Comparison of ENCODE assay signal across 8 cellular contexts in the genomic region with DNA sequence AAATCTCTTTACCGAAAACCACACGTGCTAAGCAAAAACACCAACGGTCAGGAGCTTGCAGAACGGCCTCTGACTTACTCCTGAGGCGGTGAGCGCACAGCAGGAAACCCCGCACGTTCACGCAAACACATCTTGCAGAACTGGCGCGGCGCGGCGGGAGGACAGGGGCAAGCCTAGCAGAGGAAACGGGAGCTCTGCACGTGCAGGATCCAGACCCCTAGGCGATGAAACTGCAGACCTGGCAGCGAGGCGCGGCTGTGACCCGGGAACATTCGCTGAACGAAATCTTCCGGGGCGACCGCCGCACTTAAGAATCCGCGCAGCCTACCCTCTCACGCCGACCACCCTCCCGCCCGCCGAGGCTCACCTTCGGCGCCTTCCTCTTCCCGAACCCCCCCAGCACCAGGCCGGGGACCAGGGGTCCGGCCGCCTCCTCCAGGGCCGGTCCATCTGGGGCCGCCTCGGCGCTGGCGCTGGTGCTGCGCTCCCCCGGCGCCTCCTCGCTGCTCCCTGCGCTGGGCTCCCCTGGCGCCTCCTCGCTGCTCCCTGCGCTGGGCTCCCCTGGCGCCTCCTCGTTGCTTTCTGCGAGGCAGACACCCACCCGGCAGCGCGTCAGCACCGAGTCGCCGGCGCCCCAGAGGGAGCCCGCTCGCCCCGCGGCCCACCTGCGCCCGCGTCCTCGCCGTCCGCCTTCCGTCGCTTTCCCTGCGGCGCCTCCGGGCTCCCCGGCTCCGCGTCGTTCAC. TPM values are rescaled to one million over a fixed set of nuclear protein-coding genes. Genes with fewer than 3 reads are reported as not detected.
DNase-seq lines count a peak whose midpoint lies in the region; ATAC-seq and TF ChIP-seq lines count a peak whose summit lies in the region.

No MANE protein-coding gene starts in this region.

- intact Hi-C loops in CD4-positive, alpha-beta memory T cell (cut with micrococcal nuclease): loop anchor here (1.0 to 10.0 kb wide), 3 partner anchors 46 to 219 kb away; a partner anchor contains a TSS

- peaks cover 27% of the 10 kb centered on the region for H3K4me1 ChIP-seq in CD4-positive, alpha-beta memory T cell (ENCODE audit: insufficient read depth, low read length)
- peaks cover 7% of the 10 kb centered on the region; the same call in 1 of the 2 replicates for H3K4me1 ChIP-seq in iPS-20b (ENCODE audit: insufficient read depth, low read length)

- ATAC-seq in HG03558 (IDR thresholded peaks at IDR 0.05; ENCODE audit: extremely low read depth, unreplicated experiment): peak; percentile 9
- ATAC-seq in stimulated activated naive B cell treated with anti-CD40 and anti-IgM and Interleukin-4, amounts not matched to agents 10 μg/mL and 1 μg/mL and 100 μg/mL, for 72 hours (replicated peaks): peak; percentile 55 to 62

- no peaks in the 10 kb centered on the region for H3K9me3 ChIP-seq in CD4-positive, alpha-beta memory T cell (ENCODE audit: control insufficient read depth in 1 of 2, low read length in 2 of 2)
- no peaks in the 10 kb centered on the region for H3K9me3 ChIP-seq in iPS-20b (ENCODE audit: insufficient read depth, low read depth, low read length)

- H3K27me3 ChIP-seq in CD4-positive, alpha-beta memory T cell (ENCODE audit: insufficient read depth, low read length): no peaks in the 10 kb centered on the region
- H3K27me3 ChIP-seq in iPS-20b (ENCODE audit: insufficient read depth, low read length): no peaks in the 10 kb centered on the region

- DNase-seq in CD4-positive, alpha-beta memory T cell: no peak
- DNase-seq in GM20000 (ENCODE audit: low spot score) (peak; percentile 55), cortex of kidney (lab: John Stamatoyannopoulos, UW) (no peak), Ammon's horn (ENCODE audit: low spot score) (no peak)
- peak; percentile 62 for DNase-seq in activated naive CD4-positive, alpha-beta T cell treated with anti-CD3 and anti-CD28 coated beads, Interleukin-2, amount 10 ng/mL, durations not matched to agents 7 days and 5 days
- DNase-seq in stimulated activated naive B cell treated with anti-CD40 and anti-IgM and Interleukin-4, amounts not matched to agents 10 μg/mL and 1 μg/mL and 100 μg/mL, for 72 hours: no peak

- peaks cover 15 to 42% (median 27%) of the 10 kb centered on the region in 4 donors for H3K4me1 Mint-ChIP-seq in CD4-positive, alpha-beta memory T cell
- peaks cover 31% of the 10 kb centered on the region for H3K4me1 Mint-ChIP-seq in activated naive CD4-positive, alpha-beta T cell treated with anti-CD3 and anti-CD28 coated beads, Interleukin-2, amount 10 ng/mL, durations not matched to agents 7 days and 5 days
- peaks cover 28 to 42% of the 10 kb centered on the region in 2 donors for H3K4me1 Mint-ChIP-seq in stimulated activated naive B cell treated with anti-CD40 and anti-IgM and Interleukin-4, amounts not matched to agents 10 μg/mL and 1 μg/mL and 100 μg/mL, for 72 hours

- no peak for TF ChIP-seq CTCF in GM20000 (IDR thresholded peaks at IDR 0.05; ENCODE audit: extremely low read depth, missing control alignments)

- CTCF ChIA-PET in CD4-positive, alpha-beta memory T cell (lab: Charles Lee; ENCODE audit: partially characterized antibody): interaction anchor here (1.0 to 2.4 kb wide), 2 partner anchors 10 kb away, joined by 3 to 8 read pairs; no protein-coding TSS in a partner anchor
- CTCF ChIA-PET in activated naive CD4-positive, alpha-beta T cell treated with anti-CD3 and anti-CD28 coated beads, Interleukin-2, amount 10 ng/mL, durations not matched to agents 7 days and 5 days (lab: Charles Lee): no interaction called here

- H3K9ac ChIP-seq in iPS-20b (ENCODE audit: low read depth, low read length): peak overlapping the region; percentile 63; the same call in 1 of the 2 replicates

- peak overlapping the region; percentile 82 for H3K27ac ChIP-seq in CD4-positive, alpha-beta memory T cell (ENCODE audit: low read depth, low read length)
- H3K27ac ChIP-seq in iPS-20b (ENCODE audit: low read length): no peak overlapping the region

- POLR2A ChIA-PET in CD4-positive, alpha-beta memory T cell (lab: Charles Lee; ENCODE audit: partially characterized antibody): interaction anchor here (0.6 to 1.0 kb wide), 3 partner anchors 46 to 75 kb away, joined by 3 to 4 read pairs (median 4); no protein-coding TSS in a partner anchor

- peak overlapping the region; percentile 19 to 67 for H3K4me3 ChIP-seq in CD4-positive, alpha-beta memory T cell (ENCODE audit: low read length in 2 of 2)
- peak overlapping the region; percentile 86 for H3K4me3 ChIP-seq in iPS-20b (ENCODE audit: low read length)

- H3K36me3 ChIP-seq in CD4-positive, alpha-beta memory T cell (ENCODE audit: insufficient read depth, low read length): peaks cover 36% of the 10 kb centered on the region
- peaks cover 55% of the 10 kb centered on the region for H3K36me3 ChIP-seq in iPS-20b (ENCODE audit: insufficient read depth, low read depth, low read length)

- H3K4me3 Mint-ChIP-seq in CD4-positive, alpha-beta memory T cell: peak overlapping the region; percentile 76 to 87 (median 85)
- peak overlapping the region; percentile 81 for H3K4me3 Mint-ChIP-seq in activated naive CD4-positive, alpha-beta T cell treated with anti-CD3 and anti-CD28 coated beads, Interleukin-2, amount 10 ng/mL, durations not matched to agents 7 days and 5 days
- H3K4me3 Mint-ChIP-seq in stimulated activated naive B cell treated with anti-CD40 and anti-IgM and Interleukin-4, amounts not matched to agents 10 μg/mL and 1 μg/mL and 100 μg/mL, for 72 hours: peak overlapping the region; percentile 89 to 96

- H3K27ac Mint-ChIP-seq in CD4-positive, alpha-beta memory T cell: peak overlapping the region; percentile 77 to 99 (median 92)
- H3K27ac Mint-ChIP-seq in activated naive CD4-positive, alpha-beta T cell treated with anti-CD3 and anti-CD28 coated beads, Interleukin-2, amount 10 ng/mL, durations not matched to agents 7 days and 5 days: peak overlapping the region; percentile 88
- peak overlapping the region; percentile 70 for H3K27ac Mint-ChIP-seq in stimulated activated naive B cell treated with anti-CD40 and anti-IgM and Interleukin-4, amounts not matched to agents 10 μg/mL and 1 μg/mL and 100 μg/mL, for 72 hours

- peaks cover 0 to 4% (median 0%) of the 10 kb centered on the region in 8 donors for H3K9me3 Mint-ChIP-seq in CD4-positive, alpha-beta memory T cell
- H3K9me3 Mint-ChIP-seq in activated naive CD4-positive, alpha-beta T cell treated with anti-CD3 and anti-CD28 coated beads, Interleukin-2, amount 10 ng/mL, durations not matched to agents 7 days and 5 days: no peaks in the 10 kb centered on the region
- H3K9me3 Mint-ChIP-seq in stimulated activated naive B cell treated with anti-CD40 and anti-IgM and Interleukin-4, amounts not matched to agents 10 μg/mL and 1 μg/mL and 100 μg/mL, for 72 hours: no peaks in the 10 kb centered on the region

- peaks cover 0 to 2% of the 10 kb centered on the region in 2 donors for H3K27me3 Mint-ChIP-seq in CD4-positive, alpha-beta memory T cell
- H3K27me3 Mint-ChIP-seq in activated naive CD4-positive, alpha-beta T cell treated with anti-CD3 and anti-CD28 coated beads, Interleukin-2, amount 10 ng/mL, durations not matched to agents 7 days and 5 days: peaks cover 8% of the 10 kb centered on the region
- H3K27me3 Mint-ChIP-seq in stimulated activated naive B cell treated with anti-CD40 and anti-IgM and Interleukin-4, amounts not matched to agents 10 μg/mL and 1 μg/mL and 100 μg/mL, for 72 hours: peaks cover 0 to 5% of the 10 kb centered on the region in 2 donors

- H3K36me3 Mint-ChIP-seq in CD4-positive, alpha-beta memory T cell: peaks cover 17 to 26% of the 10 kb centered on the region in 2 donors
- H3K36me3 Mint-ChIP-seq in activated naive CD4-positive, alpha-beta T cell treated with anti-CD3 and anti-CD28 coated beads, Interleukin-2, amount 10 ng/mL, durations not matched to agents 7 days and 5 days: peaks cover 23% of the 10 kb centered on the region
- H3K36me3 Mint-ChIP-seq in stimulated activated naive B cell treated with anti-CD40 and anti-IgM and Interleukin-4, amounts not matched to agents 10 μg/mL and 1 μg/mL and 100 μg/mL, for 72 hours: peaks cover 22 to 31% of the 10 kb centered on the region in 2 donors

RNA-seq across cellular contexts. Expression of a gene that starts 0.6 kb away (rescaled TPM):
- total RNA-seq in CD4-positive, alpha-beta memory T cell: 10 to 100 TPM; 42.1 to 42.9 TPM
- 10 to 100 TPM in 1 of 2 donors, 1 to 10 TPM in 1; 4.0 to 13.0 TPM for polyA plus RNA-seq in CD4-positive, alpha-beta memory T cell

RNA-seq across cellular contexts. Expression of a gene that starts 0.8 kb away (rescaled TPM):
- total RNA-seq in CD4-positive, alpha-beta memory T cell: 10 to 100 TPM; 17.0 to 18.5 TPM
- polyA plus RNA-seq in CD4-positive, alpha-beta memory T cell: 10 to 100 TPM; 13.9 to 26.0 TPM

Comparison
In these comparisons a context has a peak if more than half of its experiments do, and no peak if none do; other contexts are left out.
1. DNase-seq: peak in GM20000 (single experiment) and activated naive CD4-positive, alpha-beta T cell treated with anti-CD3 and anti-CD28 coated beads, Interleukin-2, amount 10 ng/mL, durations not matched to agents 7 days and 5 days (single experiment); none in CD4-positive, alpha-beta memory T cell (0 of 5), stimulated activated naive B cell treated with anti-CD40 and anti-IgM and Interleukin-4, amounts not matched to agents 10 μg/mL and 1 μg/mL and 100 μg/mL, for 72 hours (single experiment), cortex of kidney (single experiment) and Ammon's horn (single experiment).
2. Peak in every context shown above with its lines, with median percentiles within 50 percentile points of each other: H3K27ac Mint-ChIP-seq and H3K4me3 Mint-ChIP-seq.